In genomic region chr5:31496301-31496700, GRCh38 we compare ENCODE assay signal across 26 cellular contexts. TPM values are rescaled to one million over a fixed set of nuclear protein-coding genes. Genes with fewer than 3 reads are reported as not detected.
DNase-seq lines count a peak whose midpoint lies in the region; ATAC-seq and TF ChIP-seq lines count a peak whose summit lies in the region.
"Had no signal": no experiment of that assay in that cellular context is flagged by ENCODE, and none has a peak within 500 bp of the region (broad histone marks: within the 10 kb centered on the region; RNA-seq: fewer than 3 reads in every experiment).

No MANE protein-coding gene starts in this region.

- no peak for ATAC-seq in sciatic nerve
- ATAC-seq: GM12878 had no signal

- in situ Hi-C loops in GM23248 (cut with MboI), result no loop called here

- no peaks in the 10 kb centered on the region for H3K27me3 Mint-ChIP-seq in endodermal cell (ENCODE audit: insufficient read depth)
- H3K27me3 Mint-ChIP-seq: CD4-positive, alpha-beta memory T cell; CD4-positive, CD25-positive, alpha-beta regulatory T cell; CD8-positive, alpha-beta memory T cell had no signal

- no peaks in the 10 kb centered on the region for H3K9me3 ChIP-seq in MM.1S (replicated peaks; ENCODE audit: insufficient read depth, low read length)
- no peaks in the 10 kb centered on the region for H3K9me3 ChIP-seq in endodermal cell (ENCODE audit: control insufficient read depth, low read length)
- no peaks in the 10 kb centered on the region for H3K9me3 ChIP-seq in GM23248 (ENCODE audit: low read depth)
- H3K9me3 ChIP-seq: A549, BE2C, BLaER1 had no signal

- H3K4me3 ChIP-seq in AG10803 (ENCODE audit: low read length) (no peak overlapping the region), MM.1S (ENCODE audit: low read length) (no peak overlapping the region), endodermal cell (ENCODE audit: low read length) (no peak overlapping the region), fibroblast of villous mesenchyme (ENCODE audit: low read depth, low read length) (no peak overlapping the region), GM23248 (no peak overlapping the region)
- H3K4me3 ChIP-seq: A549, BLaER1, GM12878 had no signal

- H4K20me1 ChIP-seq in MM.1S (ENCODE audit: insufficient read depth, low read length), result no peaks in the 10 kb centered on the region
- H4K20me1 ChIP-seq in GM23248 (ENCODE audit: insufficient read depth), result no peaks in the 10 kb centered on the region
- H4K20me1 ChIP-seq: BLaER1 had no signal

- H3K27me3 ChIP-seq in MM.1S (replicated peaks; ENCODE audit: insufficient read depth, low read length), result no peaks in the 10 kb centered on the region
- no peaks in the 10 kb centered on the region for H3K27me3 ChIP-seq in endodermal cell (ENCODE audit: control insufficient read depth, insufficient read depth, low read length, poor library complexity, severe bottlenecking)
- no peaks in the 10 kb centered on the region for H3K27me3 ChIP-seq in GM23248 (replicated peaks; ENCODE audit: insufficient read depth)
- H3K27me3 ChIP-seq: BE2C, BLaER1 had no signal

- H3K9me3 Mint-ChIP-seq in endodermal cell, result no peaks in the 10 kb centered on the region
- H3K9me3 Mint-ChIP-seq: CD4-positive, alpha-beta memory T cell; CD4-positive, CD25-positive, alpha-beta regulatory T cell; CD8-positive, alpha-beta memory T cell had no signal

- H3K9ac ChIP-seq in MM.1S (ENCODE audit: low read length) (no peak overlapping the region), endodermal cell (ENCODE audit: extremely low read depth, low read length, poor library complexity, severe bottlenecking) (no peak overlapping the region), GM23248 (no peak overlapping the region)
- H3K9ac ChIP-seq: BLaER1 had no signal

- H3K36me3 ChIP-seq in MM.1S (replicated peaks; ENCODE audit: insufficient read depth, low read length) (no peaks in the 10 kb centered on the region), endodermal cell (ENCODE audit: control insufficient read depth, insufficient read depth, low read length) (peaks cover 96% of the 10 kb centered on the region), GM23248 (ENCODE audit: low read depth) (peaks cover 35% of the 10 kb centered on the region)

- no peak overlapping the region for H3K4me3 Mint-ChIP-seq in endodermal cell
- H3K4me3 Mint-ChIP-seq: CD14-positive monocyte; CD4-positive, alpha-beta memory T cell; CD4-positive, CD25-positive, alpha-beta regulatory T cell; CD8-positive, alpha-beta memory T cell had no signal

- intact Hi-C loops in sciatic nerve (cut with DNase I), result no loop called here

- H3K4me1 ChIP-seq in MM.1S (ENCODE audit: low read length) (no peaks in the 10 kb centered on the region), endodermal cell (ENCODE audit: control insufficient read depth, insufficient read depth, low read length) (no peaks in the 10 kb centered on the region), GM23248 (ENCODE audit: insufficient read depth) (no peaks in the 10 kb centered on the region)
- H3K4me1 ChIP-seq: A549, BE2C, BLaER1 had no signal

- H3F3A ChIP-seq in MM.1S (ENCODE audit: insufficient read depth, low read length) (no peaks in the 10 kb centered on the region), GM23248 (ENCODE audit: insufficient read depth) (no peaks in the 10 kb centered on the region)

- H2AFZ ChIP-seq in MM.1S (ENCODE audit: low read length) (no peak overlapping the region), GM23248 (no peak overlapping the region)

- H3K79me2 ChIP-seq in MM.1S (ENCODE audit: low read length) (no peaks in the 10 kb centered on the region), GM23248 (ENCODE audit: insufficient read depth) (no peaks in the 10 kb centered on the region)

- peak overlapping the region; percentile 55 for H3K27ac Mint-ChIP-seq in endodermal cell

- peaks cover 18% of the 10 kb centered on the region for H3K4me1 Mint-ChIP-seq in endodermal cell
- H3K4me1 Mint-ChIP-seq: CD14-positive monocyte had no signal

- no peaks in the 10 kb centered on the region for H3K9me2 ChIP-seq in MM.1S (replicated peaks; ENCODE audit: insufficient read depth, low read length)
- no peaks in the 10 kb centered on the region for H3K9me2 ChIP-seq in GM23248 (ENCODE audit: insufficient read depth)

- no peak for TF ChIP-seq CTCF in AG10803 (conservative IDR thresholded peaks at IDR 0.05; ENCODE audit: low read length)
- TF ChIP-seq CTCF in MM.1S (IDR thresholded peaks at IDR 0.05; ENCODE audit: low read length), result no peak
- no peak for TF ChIP-seq CTCF in endodermal cell (conservative IDR thresholded peaks at IDR 0.05)
- TF ChIP-seq CTCF in fibroblast of villous mesenchyme (IDR thresholded peaks at IDR 0.05; ENCODE audit: insufficient read depth, low read depth, low read length), result no peak

- peaks cover 73% of the 10 kb centered on the region for H3K36me3 Mint-ChIP-seq in endodermal cell (ENCODE audit: low read depth)

- WGBS in endodermal cell (ENCODE audit: insufficient coverage in 1 of 2, insufficient read length in 1 of 2), 2 experiments, result 90 to 91% methylated on average over 1 to 2 of the region's 2 CpGs
- WGBS in GM23248 (ENCODE audit: low coverage in 1 of 2, low lambda C conversion rate in 2 of 2, missing lambda C conversion rate in 2 of 2), 2 experiments, result 29 to 37% methylated on average over 2 of the region's 2 CpGs

- 0 out of 2 replicates have a peak overlapping the region, but pooled peaks have one; percentile 22 for H3K27ac ChIP-seq in MM.1S (ENCODE audit: low read length)
- H3K27ac ChIP-seq in endodermal cell (ENCODE audit: low read depth, low read length), result no peak overlapping the region
- no peak overlapping the region for H3K27ac ChIP-seq in GM23248
- H3K27ac ChIP-seq: 22Rv1, A549, BLaER1 had no signal

- DNase-seq in AG10803 (ENCODE audit: low read depth) (peak; percentile 20), MM.1S (no peak), endodermal cell (no peak), fibroblast of villous mesenchyme (ENCODE audit: low read depth) (peak; percentile 26), NCI-H69 (lab: John Stamatoyannopoulos, UW) (no peak), sciatic nerve (ENCODE audit: low spot score) (no peak), amygdala (lab: John Stamatoyannopoulos, UW) (no peak), GM23248 (no peak)
- DNase-seq: BE2C; C1 segment of cervical spinal cord; CD4-positive, alpha-beta memory T cell; CD4-positive, CD25-positive, alpha-beta regulatory T cell; CD8-positive, alpha-beta memory T cell; COR-L47; DMS 273 treated with DMSO at 0.1 percent for 48 hours; DMS153; DMS53; DMS79; DND-41; EL; GDM1 had no signal

- H3K4me2 ChIP-seq in MM.1S (ENCODE audit: low read depth, low read length) (no peak overlapping the region), GM23248 (ENCODE audit: unreplicated experiment) (no peak overlapping the region)
- H3K4me2 ChIP-seq: A549, BLaER1 had no signal

RNA-seq across cellular contexts. Expression of gene DROSHA, which starts 35.6 kb away (rescaled TPM):
- total RNA-seq in endodermal cell (100 to 1,000 TPM; 116 to 132 TPM), fibroblast of villous mesenchyme (37.0 and 54.8 TPM in 2 replicates), sciatic nerve (69.8 TPM)
- polyA plus RNA-seq in endodermal cell (2013, experiment 1 of 2), result 65.9 TPM
- 65.4 TPM for polyA plus RNA-seq in endodermal cell (2013, experiment 2 of 2)
- total RNA-seq in GM23248 (2014; rRNA removed; shearing (Covaris generic)), result 26.0 and 40.6 TPM in 2 replicates
- 27.4 and 28.7 TPM in 2 replicates for polyA plus RNA-seq in GM23248 (2016; fragmentation: Nextera tagmentation; extraction: Ambion mirVana)

RNA-seq across cellular contexts. Expression of gene C5orf22, which starts 35.8 kb away (rescaled TPM):
- total RNA-seq in endodermal cell (10 to 100 TPM; 44.2 to 52.7 TPM), fibroblast of villous mesenchyme (22.2 and 42.3 TPM in 2 replicates), sciatic nerve (19.7 TPM)
- polyA plus RNA-seq in endodermal cell (2013, experiment 1 of 2), result 33.8 TPM
- polyA plus RNA-seq in endodermal cell (2013, experiment 2 of 2), result 30.0 TPM
- total RNA-seq in GM23248 (2014; rRNA removed; shearing (Covaris generic)), result 13.5 and 17.1 TPM in 2 replicates
- polyA plus RNA-seq in GM23248 (2016; fragmentation: Nextera tagmentation; extraction: Ambion mirVana), result 19.2 and 20.4 TPM in 2 replicates

Comparison
In these comparisons a context has a peak if more than half of its experiments do, and no peak if none do; other contexts are left out.
1. DNase-seq: peak in AG10803 (single experiment) and fibroblast of villous mesenchyme (single experiment); none in MM.1S (single experiment), endodermal cell (single experiment), NCI-H69 (single experiment), sciatic nerve (single experiment), amygdala (0 of 56) and GM23248 (single experiment).